7 cellular contexts compared by ENCODE assay signal in genomic region chr19:6769006-6769637, GRCh38. TPM values are rescaled to one million over a fixed set of nuclear protein-coding genes. Genes with fewer than 3 reads are reported as not detected.
DNase-seq lines count a peak whose midpoint lies in the region; ATAC-seq, FAIRE-seq and TF ChIP-seq lines count a peak whose summit lies in the region.

No MANE protein-coding gene starts in this region.

- peak; percentile 16; the same call in 2 of the 3 replicates for ATAC-seq in K562
- no peak for ATAC-seq in naive thymus-derived CD8-positive, alpha-beta T cell
- ATAC-seq in GM19324 (IDR thresholded peaks at IDR 0.05; ENCODE audit: low FRiP score, unreplicated experiment) = no peak
- no peak for ATAC-seq in HG03342 (IDR thresholded peaks at IDR 0.05; ENCODE audit: unreplicated experiment)

- H3K9me3 Mint-ChIP-seq in naive thymus-derived CD8-positive, alpha-beta T cell = no peaks in the 10 kb centered on the region

- H3K79me2 ChIP-seq in K562 (ENCODE audit: control insufficient read depth, insufficient read depth, low read length) = peaks cover 24% of the 10 kb centered on the region

- H3K4me3 Mint-ChIP-seq in naive thymus-derived CD8-positive, alpha-beta T cell = peak overlapping the region in 1 of 10 donors; percentile 6

- POLR2A ChIA-PET in K562 (lab: Yijun Ruan, JAX) = no interaction called here
- POLR2A ChIA-PET in naive thymus-derived CD8-positive, alpha-beta T cell (lab: Charles Lee) = interaction anchor here (0.6 to 5.0 kb wide), 3 partner anchors 31 to 121 kb away, joined by 6 to 54 read pairs (median 13); partner anchors contain the start of gene GPR108

- no peaks in the 10 kb centered on the region for H3K27me3 ChIP-seq in K562 (ENCODE audit: control insufficient read depth in 2 of 2, insufficient read depth in 2 of 2, low read length in 2 of 2)

- peaks cover 9 to 39% of the 10 kb centered on the region in 2 experiments for H3K4me1 ChIP-seq in K562 (replicated peaks in 1 of 2; ENCODE audit: control insufficient read depth in 2 of 2, insufficient read depth in 2 of 2, low read length in 2 of 2)

- WGBS in K562 (ENCODE audit: insufficient coverage, low coverage, missing lambda C conversion rate) = 50% methylated on average over 10 of the region's 11 CpGs

- no peaks in the 10 kb centered on the region for H3K27me3 Mint-ChIP-seq in naive thymus-derived CD8-positive, alpha-beta T cell

- peaks cover 4% of the 10 kb centered on the region for H3K9me1 ChIP-seq in K562 (ENCODE audit: control insufficient read depth, insufficient read depth, low read length)

- CTCF ChIA-PET in K562 (lab: Yijun Ruan, JAX; ENCODE audit: low intra/inter-chr PET ratio) = interaction anchor here (0.6 kb wide), 1 partner anchor 603 kb away, joined by 3 read pairs; no protein-coding TSS in a partner anchor

- no TSS peak for BruUV-seq in K562 (replicated peaks; lab: Mats Ljungman, UMichigan)

- peaks cover 0 to 3% (median 1%) of the 10 kb centered on the region in 3 donors for H3K36me3 Mint-ChIP-seq in naive thymus-derived CD8-positive, alpha-beta T cell

- no peak overlapping the region for H3K4me3 ChIP-seq in K562

- H3K4me1 Mint-ChIP-seq in naive thymus-derived CD8-positive, alpha-beta T cell = peaks cover 30 to 60% (median 47%) of the 10 kb centered on the region in 4 donors

- peak; percentile 57 to 58 (median 58) for TF ChIP-seq CTCF in K562 (IDR thresholded peaks at IDR 0.05 in 2 of 3, conservative IDR thresholded peaks at IDR 0.05 in 1 of 3; ENCODE audit: insufficient read depth in 2 of 3, low read depth in 1 of 3, low read length in 3 of 3)

- H4K20me1 ChIP-seq in K562 (replicated peaks; ENCODE audit: control insufficient read depth, insufficient read depth, low read length) = no peaks in the 10 kb centered on the region

- DNase-seq in ELR (ENCODE audit: low read depth) = peak; percentile 53
- DNase-seq in KBM-7 = peak; percentile 80
- peak; percentile 59 to 64 (median 61) for DNase-seq in K562 (ENCODE audit: extremely low read depth in 1 of 4, low spot score in 3 of 4)
- peak in 1 of 10 donors; percentile 16 for DNase-seq in naive thymus-derived CD8-positive, alpha-beta T cell
- DNase-seq in NCI-H187 (lab: John Stamatoyannopoulos, UW) = no peak

- peak overlapping the region; percentile 3 to 99 (median 96) for H3K27ac Mint-ChIP-seq in naive thymus-derived CD8-positive, alpha-beta T cell

- in situ Hi-C loops in KBM-7 (cut with MboI; ENCODE audit: low pct_unique_long_range_greater_than_20kb, low sequenced_read_pairs) = no loop called here
- in situ Hi-C loops in K562 (cut with MboI) = no loop called here

- no peak overlapping the region for H3K9ac ChIP-seq in K562 (ENCODE audit: insufficient read depth in 1 of 2, low read depth in 2 of 2, low read length in 2 of 2)

- no peaks in the 10 kb centered on the region for H3K36me3 ChIP-seq in K562 (ENCODE audit: control insufficient read depth, insufficient read depth, low read length)

- TF ChIP-seq EP300 in K562 (IDR thresholded peaks at IDR 0.05; ENCODE audit: low read length) = no peak

- peak; percentile 15 to 67; a peak in 2 of 4 replicates for TF ChIP-seq RAD21 in K562 (CRISPR knock-in tag; conservative IDR thresholded peaks at IDR 0.05 in 1 of 2, IDR thresholded peaks at IDR 0.05 in 1 of 2)

- H2AFZ ChIP-seq in K562 (ENCODE audit: low read depth, low read length) = no peak overlapping the region

- FAIRE-seq in K562 (lab: Jason Lieb, UNC) = no peak

- H3K27ac ChIP-seq in K562 (ENCODE audit: extremely low read depth, low read depth, low read length) = no peak overlapping the region

- H3K9me3 ChIP-seq in K562 (replicated peaks; ENCODE audit: control insufficient read depth, insufficient read depth, low read depth, low read length) = no peaks in the 10 kb centered on the region

- H3K4me2 ChIP-seq in K562 (ENCODE audit: insufficient read depth, low read length) = no peak overlapping the region

- intact Hi-C loops in K562 (cut with micrococcal nuclease) = loop anchor here (10.0 kb wide), 1 partner anchor 96 kb away; no protein-coding TSS in a partner anchor

- TF ChIP-seq POLR2A in K562 (conservative IDR thresholded peaks at IDR 0.05) = no peak

RNA-seq across cellular contexts. Expression of gene SH2D3A, which starts 1.9 kb away (rescaled TPM):
- total RNA-seq in K562 (2011; cell fraction: chromatin; rRNA removed; ENCODE audit: low replicate concordance) = 17.3 and 38.7 TPM in 2 replicates
- 28.7 and 29.6 TPM in 2 replicates for total RNA-seq in K562 (2011; cell fraction: nucleolus; rRNA removed)
- total RNA-seq in K562 (2011; cell fraction: nucleoplasm; rRNA removed) = 21.3 and 22.0 TPM in 2 replicates
- total RNA-seq in K562 (2014; rRNA removed) (20.0 and 25.9 TPM in 2 replicates), K562 (2014; rRNA removed; fragmentation: Illumina TruSeq; extraction: Trizol) (3.0 and 4.8 TPM in 2 replicates), K562 (2015; rRNA removed; fragmentation: Illumina TruSeq; extraction: Trizol) (8.6 and 8.9 TPM in 2 replicates), K562 (2021) (19.4 and 26.3 TPM in 2 replicates)
- polyA plus RNA-seq in K562 (2011; rRNA removed) (8.7 and 13.4 TPM in 2 replicates), K562 (2014; fragmentation: Illumina TruSeq; extraction: Trizol) (9.6 and 17.7 TPM in 2 replicates), K562 (2014; fragmentation: Nextera tagmentation; extraction: Ambion mirVana) (under 1 TPM; 0.75 to 0.83 TPM), K562 (2014; rRNA removed) (19.8 and 24.8 TPM in 2 replicates)
- polyA plus RNA-seq in K562 (2011; cell fraction: cytosol; rRNA removed) = 12.2 and 22.2 TPM in 2 replicates
- 20.1 and 35.1 TPM in 2 replicates for polyA plus RNA-seq in K562 (2011; cell fraction: nucleus; rRNA removed)
- polyA plus RNA-seq in K562 (2012) = 10.3 and 10.8 TPM in 2 replicates
- polyA minus RNA-seq in K562 (2011; rRNA and poly(A)+ RNA removed) = 3.0 and 4.7 TPM in 2 replicates
- 8.7 and 11.1 TPM in 2 replicates for polyA minus RNA-seq in K562 (2011; cell fraction: cytosol; rRNA and poly(A)+ RNA removed)
- polyA minus RNA-seq in K562 (2011; cell fraction: nucleus; rRNA and poly(A)+ RNA removed) = 17.0 and 18.8 TPM in 2 replicates
- total RNA-seq in naive thymus-derived CD8-positive, alpha-beta T cell = 10 to 100 TPM; 45.8 to 46.5 TPM
- polyA plus RNA-seq in naive thymus-derived CD8-positive, alpha-beta T cell = 10 to 100 TPM; 23.0 to 47.3 (median 35.7) TPM

RNA-seq across cellular contexts. Expression of gene VAV1, which starts 3.4 kb away (rescaled TPM):
- total RNA-seq in K562 (2011; cell fraction: chromatin; rRNA removed; ENCODE audit: low replicate concordance) = 12.0 and 34.0 TPM in 2 replicates
- total RNA-seq in K562 (2011; cell fraction: nucleolus; rRNA removed) = 15.5 and 23.5 TPM in 2 replicates
- total RNA-seq in K562 (2011; cell fraction: nucleoplasm; rRNA removed) = 12.6 and 13.2 TPM in 2 replicates
- total RNA-seq in K562 (2014; rRNA removed) = 13.6 and 13.7 TPM in 2 replicates
- 8.7 and 9.4 TPM in 2 replicates for total RNA-seq in K562 (2014; rRNA removed; fragmentation: Illumina TruSeq; extraction: Trizol)
- 19.1 and 19.7 TPM in 2 replicates for total RNA-seq in K562 (2015; rRNA removed; fragmentation: Illumina TruSeq; extraction: Trizol)
- total RNA-seq in K562 (2021) = 17.3 and 20.1 TPM in 2 replicates
- polyA plus RNA-seq in K562 (2011; rRNA removed) = 8.4 and 18.5 TPM in 2 replicates
- 7.1 and 10.6 TPM in 2 replicates for polyA plus RNA-seq in K562 (2011; cell fraction: cytosol; rRNA removed)
- 19.2 and 28.2 TPM in 2 replicates for polyA plus RNA-seq in K562 (2011; cell fraction: nucleus; rRNA removed)
- polyA plus RNA-seq in K562 (2012) = 18.1 and 29.2 TPM in 2 replicates
- polyA plus RNA-seq in K562 (2014; fragmentation: Illumina TruSeq; extraction: Trizol) = 12.4 and 13.3 TPM in 2 replicates
- polyA plus RNA-seq in K562 (2014; fragmentation: Nextera tagmentation; extraction: Ambion mirVana) = 1 to 10 TPM in 1 of 2 experiments, under 1 TPM in 1; 0.46 to 1.3 TPM
- 10.9 and 11.1 TPM in 2 replicates for polyA plus RNA-seq in K562 (2014; rRNA removed)
- 10.3 and 18.3 TPM in 2 replicates for polyA minus RNA-seq in K562 (2011; rRNA and poly(A)+ RNA removed)
- 4.7 and 11.8 TPM in 2 replicates for polyA minus RNA-seq in K562 (2011; cell fraction: cytosol; rRNA and poly(A)+ RNA removed)
- polyA minus RNA-seq in K562 (2011; cell fraction: nucleus; rRNA and poly(A)+ RNA removed) = 12.7 and 24.3 TPM in 2 replicates
- total RNA-seq in naive thymus-derived CD8-positive, alpha-beta T cell = 10 to 100 TPM; 79.5 to 85.0 TPM
- 10 to 100 TPM; 18.7 to 27.9 (median 19.9) TPM for polyA plus RNA-seq in naive thymus-derived CD8-positive, alpha-beta T cell

RNA-seq across cellular contexts. Expression of gene TRIP10, which starts 29.6 kb away (rescaled TPM):
- total RNA-seq in K562 (2011; cell fraction: chromatin; rRNA removed; ENCODE audit: low replicate concordance) = 67.3 and 119 TPM in 2 replicates
- total RNA-seq in K562 (2011; cell fraction: nucleolus; rRNA removed) = 65.3 and 66.5 TPM in 2 replicates
- 53.5 and 66.7 TPM in 2 replicates for total RNA-seq in K562 (2011; cell fraction: nucleoplasm; rRNA removed)
- total RNA-seq in K562 (2014; rRNA removed) = 57.4 and 61.8 TPM in 2 replicates
- total RNA-seq in K562 (2014; rRNA removed; fragmentation: Illumina TruSeq; extraction: Trizol) = 23.6 and 29.4 TPM in 2 replicates
- total RNA-seq in K562 (2015; rRNA removed; fragmentation: Illumina TruSeq; extraction: Trizol) = 34.6 and 36.1 TPM in 2 replicates
- total RNA-seq in K562 (2021) = 59.1 and 63.2 TPM in 2 replicates
- polyA plus RNA-seq in K562 (2011; rRNA removed) = 29.1 and 39.3 TPM in 2 replicates
- polyA plus RNA-seq in K562 (2011; cell fraction: cytosol; rRNA removed) = 22.8 and 30.6 TPM in 2 replicates
- polyA plus RNA-seq in K562 (2011; cell fraction: nucleus; rRNA removed) = 113 and 133 TPM in 2 replicates
- 47.5 and 50.8 TPM in 2 replicates for polyA plus RNA-seq in K562 (2012)
- 56.2 and 56.7 TPM in 2 replicates for polyA plus RNA-seq in K562 (2014; fragmentation: Illumina TruSeq; extraction: Trizol)
- 1 to 10 TPM; 1.2 to 2.7 TPM for polyA plus RNA-seq in K562 (2014; fragmentation: Nextera tagmentation; extraction: Ambion mirVana)
- 66.6 and 66.8 TPM in 2 replicates for polyA plus RNA-seq in K562 (2014; rRNA removed)
- 17.1 and 20.3 TPM in 2 replicates for polyA minus RNA-seq in K562 (2011; rRNA and poly(A)+ RNA removed)
- polyA minus RNA-seq in K562 (2011; cell fraction: cytosol; rRNA and poly(A)+ RNA removed) = 18.3 and 21.0 TPM in 2 replicates
- 21.3 and 30.1 TPM in 2 replicates for polyA minus RNA-seq in K562 (2011; cell fraction: nucleus; rRNA and poly(A)+ RNA removed)
- total RNA-seq in naive thymus-derived CD8-positive, alpha-beta T cell = 1 to 10 TPM; 4.5 to 5.3 TPM
- 1 to 10 TPM in 1 of 3 donors, under 1 TPM in 2; 0.64 to 1.0 (median 0.97) TPM for polyA plus RNA-seq in naive thymus-derived CD8-positive, alpha-beta T cell

RNA-seq across cellular contexts. Expression of gene GPR108, which starts 31.7 kb away (rescaled TPM):
- total RNA-seq in K562 (2011; cell fraction: chromatin; rRNA removed; ENCODE audit: low replicate concordance) = 45.9 and 112 TPM in 2 replicates
- 96.6 and 107 TPM in 2 replicates for total RNA-seq in K562 (2011; cell fraction: nucleolus; rRNA removed)
- 72.1 and 74.9 TPM in 2 replicates for total RNA-seq in K562 (2011; cell fraction: nucleoplasm; rRNA removed)
- 23.8 and 33.5 TPM in 2 replicates for total RNA-seq in K562 (2014; rRNA removed)
- total RNA-seq in K562 (2014; rRNA removed; fragmentation: Illumina TruSeq; extraction: Trizol) = 12.3 and 16.4 TPM in 2 replicates
- 21.9 and 24.4 TPM in 2 replicates for total RNA-seq in K562 (2015; rRNA removed; fragmentation: Illumina TruSeq; extraction: Trizol)
- 31.1 and 33.1 TPM in 2 replicates for total RNA-seq in K562 (2021)
- polyA plus RNA-seq in K562 (2011; rRNA removed) = 29.8 and 46.5 TPM in 2 replicates
- polyA plus RNA-seq in K562 (2011; cell fraction: cytosol; rRNA removed) = 43.8 and 51.1 TPM in 2 replicates
- 180 and 195 TPM in 2 replicates for polyA plus RNA-seq in K562 (2011; cell fraction: nucleus; rRNA removed)
- polyA plus RNA-seq in K562 (2012) = 29.9 and 65.7 TPM in 2 replicates
- polyA plus RNA-seq in K562 (2014; fragmentation: Illumina TruSeq; extraction: Trizol) = 32.3 and 33.2 TPM in 2 replicates
- polyA plus RNA-seq in K562 (2014; fragmentation: Nextera tagmentation; extraction: Ambion mirVana) = 1 to 10 TPM; 2.4 to 6.1 TPM
- polyA plus RNA-seq in K562 (2014; rRNA removed) = 32.9 and 36.4 TPM in 2 replicates
- 22.3 and 35.9 TPM in 2 replicates for polyA minus RNA-seq in K562 (2011; rRNA and poly(A)+ RNA removed)
- polyA minus RNA-seq in K562 (2011; cell fraction: cytosol; rRNA and poly(A)+ RNA removed) = 21.0 and 22.6 TPM in 2 replicates
- 18.7 and 34.9 TPM in 2 replicates for polyA minus RNA-seq in K562 (2011; cell fraction: nucleus; rRNA and poly(A)+ RNA removed)
- total RNA-seq in naive thymus-derived CD8-positive, alpha-beta T cell = 10 to 100 TPM; 56.8 to 58.3 TPM
- polyA plus RNA-seq in naive thymus-derived CD8-positive, alpha-beta T cell = 10 to 100 TPM; 51.0 to 77.1 (median 58.0) TPM

RNA-seq across cellular contexts. Expression of gene C3, which starts 48.7 kb away (rescaled TPM):
- 19.5 and 33.3 TPM in 2 replicates for total RNA-seq in K562 (2011; cell fraction: chromatin; rRNA removed; ENCODE audit: low replicate concordance)
- 14.5 and 17.5 TPM in 2 replicates for total RNA-seq in K562 (2011; cell fraction: nucleolus; rRNA removed)
- total RNA-seq in K562 (2011; cell fraction: nucleoplasm; rRNA removed) = 15.2 and 15.6 TPM in 2 replicates
- total RNA-seq in K562 (2014; rRNA removed) = 0.59 and 2.0 TPM in 2 replicates
- 1.1 and 1.5 TPM in 2 replicates for total RNA-seq in K562 (2014; rRNA removed; fragmentation: Illumina TruSeq; extraction: Trizol)
- total RNA-seq in K562 (2015; rRNA removed; fragmentation: Illumina TruSeq; extraction: Trizol) = 2.1 and 2.2 TPM in 2 replicates
- 8.0 and 10.6 TPM in 2 replicates for total RNA-seq in K562 (2021)
- 9.1 and 40.9 TPM in 2 replicates for polyA plus RNA-seq in K562 (2011; rRNA removed)
- polyA plus RNA-seq in K562 (2011; cell fraction: cytosol; rRNA removed) = 9.2 and 36.7 TPM in 2 replicates
- 23.7 and 50.5 TPM in 2 replicates for polyA plus RNA-seq in K562 (2011; cell fraction: nucleus; rRNA removed)
- 7.4 and 20.1 TPM in 2 replicates for polyA plus RNA-seq in K562 (2012)
- 2.4 and 4.3 TPM in 2 replicates for polyA plus RNA-seq in K562 (2014; fragmentation: Illumina TruSeq; extraction: Trizol)
- polyA plus RNA-seq in K562 (2014; fragmentation: Nextera tagmentation; extraction: Ambion mirVana) = 1 to 10 TPM; 1.2 to 2.2 TPM
- polyA plus RNA-seq in K562 (2014; rRNA removed) = 2.5 and 5.4 TPM in 2 replicates
- polyA minus RNA-seq in K562 (2011; rRNA and poly(A)+ RNA removed) = 6.5 and 24.5 TPM in 2 replicates
- polyA minus RNA-seq in K562 (2011; cell fraction: cytosol; rRNA and poly(A)+ RNA removed) = 23.9 and 64.6 TPM in 2 replicates
- 16.2 and 39.1 TPM in 2 replicates for polyA minus RNA-seq in K562 (2011; cell fraction: nucleus; rRNA and poly(A)+ RNA removed)
- total RNA-seq in naive thymus-derived CD8-positive, alpha-beta T cell = 1 to 10 TPM in 1 of 2 experiments, under 1 TPM in 1; 0.80 to 2.4 TPM
- not detected for polyA plus RNA-seq in naive thymus-derived CD8-positive, alpha-beta T cell

Comparison
In these comparisons a context has a peak if more than half of its experiments do, and no peak if none do; other contexts are left out.
1. DNase-seq: peak in ELR (single experiment), KBM-7 (single experiment) and K562 (4 of 4); none in NCI-H187 (0 of 2).